In the genomic region with DNA sequence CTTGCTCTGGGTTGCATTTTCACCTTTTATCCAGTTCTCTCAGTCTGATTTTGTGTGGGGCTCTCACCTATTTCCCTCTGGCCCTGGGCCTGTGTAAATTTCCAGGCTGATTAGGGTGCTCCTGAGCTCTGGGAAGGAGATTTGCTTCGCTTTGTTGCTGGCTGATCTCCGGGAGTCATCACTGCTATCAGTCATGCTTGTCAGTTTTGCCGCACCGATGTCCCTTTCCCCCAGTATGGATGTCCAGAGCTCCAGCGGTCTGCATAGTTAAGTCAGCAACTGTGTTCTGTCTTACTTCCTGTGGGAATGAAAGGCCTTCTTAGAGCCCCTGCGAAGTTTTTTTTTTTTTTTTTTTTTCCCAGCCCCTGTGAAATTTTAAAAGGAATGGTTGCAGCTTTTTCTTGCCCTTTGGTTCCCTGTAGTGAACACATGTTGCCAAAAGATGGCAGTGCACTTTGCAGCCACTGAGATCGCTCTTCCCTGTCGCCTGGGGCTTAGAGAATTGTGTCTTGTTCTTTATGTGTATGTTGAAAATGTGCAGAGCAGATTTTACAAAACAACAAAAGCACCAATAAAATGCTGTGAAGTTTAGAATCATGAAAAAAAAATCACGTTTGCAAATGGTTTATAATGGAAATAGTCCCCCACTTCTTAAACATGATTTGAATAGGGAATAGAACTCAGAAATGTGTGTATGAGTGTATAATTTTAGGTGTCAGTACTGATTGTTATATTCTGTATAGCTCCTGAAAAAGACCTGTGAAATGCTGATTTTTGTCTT, we compare ENCODE assay signal across 8 cellular contexts.
DNase-seq lines count a peak whose midpoint lies in the region; ATAC-seq, FAIRE-seq and TF ChIP-seq lines count a peak whose summit lies in the region.

No MANE protein-coding gene starts in this region.

- H3K9me2 ChIP-seq in PC-9 (ENCODE audit: insufficient read depth), result no peaks in the 10 kb centered on the region

- no peak overlapping the region for H3K4ac ChIP-seq in H9 (ENCODE audit: low read depth, low read length)

- no peak overlapping the region for H4K8ac ChIP-seq in H9 (replicated peaks; ENCODE audit: insufficient read length, low read depth, low read length)

- H3K56ac ChIP-seq in H9 (ENCODE audit: insufficient read length, low read depth, low read length), result no peak overlapping the region

- H3K27me3 ChIP-seq in H9 (ENCODE audit: insufficient read depth, low read length) (no peaks in the 10 kb centered on the region), PC-9 (ENCODE audit: insufficient read depth, low read depth) (no peaks in the 10 kb centered on the region), endothelial cell of umbilical vein (ENCODE audit: control insufficient read depth in 2 of 2, insufficient read depth in 2 of 2, low read length in 2 of 2) (no peaks in the 10 kb centered on the region), mucosa of rectum (ENCODE audit: control insufficient read depth in 2 of 2, insufficient read depth in 2 of 2, low read length in 2 of 2) (no peaks in the 10 kb centered on the region)

- H2BK5ac ChIP-seq in H9 (ENCODE audit: insufficient read length, low read length), result no peak overlapping the region

- H4K20me1 ChIP-seq in H9 (ENCODE audit: control insufficient read depth, insufficient read depth, insufficient read length) (no peaks in the 10 kb centered on the region), PC-9 (ENCODE audit: insufficient read depth) (no peaks in the 10 kb centered on the region), endothelial cell of umbilical vein (replicated peaks; ENCODE audit: control insufficient read depth, extremely low read depth, insufficient read depth, low read length) (no peaks in the 10 kb centered on the region)

- H3K4me2 ChIP-seq in H9 (ENCODE audit: insufficient read depth, insufficient read length, low read length) (no peak overlapping the region), PC-9 (no peak overlapping the region), endothelial cell of umbilical vein (ENCODE audit: insufficient read depth, low read length) (no peak overlapping the region)

- no TSS peak for BruUV-seq in PC-9 (replicated peaks; lab: Mats Ljungman, UMichigan)
- BruUV-seq in endothelial cell of umbilical vein (replicated peaks; lab: Mats Ljungman, UMichigan), result no TSS peak

- H2BK15ac ChIP-seq in H9 (ENCODE audit: low read depth, low read length), result no peak overlapping the region

- H3K14ac ChIP-seq in H9 (ENCODE audit: insufficient read depth, low read length), result peak overlapping the region; percentile 29; the same call in 1 of the 2 replicates

- no peak overlapping the region for H3K23ac ChIP-seq in H9 (ENCODE audit: insufficient read length, low read depth, low read length)

- DNase-seq in DMS153 treated with DMSO at 0.1 percent for 48 hours (lab: John Stamatoyannopoulos, UW; ENCODE audit: unreplicated experiment), result peak; percentile 2
- DNase-seq in H9, result peak; percentile 36
- peak in 1 of 2 experiments; percentile 3 for DNase-seq in PC-9
- DNase-seq in endothelial cell of umbilical vein (ENCODE audit: low read depth, low spot score), result peak; percentile 13
- DNase-seq in T-helper 2 cell treated with Interferon-gamma antibody and Interleukin-4, amounts not matched to agents 5 μg/mL and 100 μg/mL, for 36 hours (ENCODE audit: low spot score), result no peak

- no peaks in the 10 kb centered on the region for H3F3A ChIP-seq in PC-9 (ENCODE audit: insufficient read depth, low read depth)

- H2BK12ac ChIP-seq in H9 (ENCODE audit: insufficient read length, low read depth, low read length), result no peak overlapping the region

- H3K4me1 ChIP-seq in H9 (ENCODE audit: insufficient read depth, low read length), result no peaks in the 10 kb centered on the region
- no peaks in the 10 kb centered on the region for H3K4me1 ChIP-seq in PC-9 (replicated peaks; ENCODE audit: insufficient read depth)
- no peaks in the 10 kb centered on the region for H3K4me1 ChIP-seq in endothelial cell of umbilical vein (ENCODE audit: control insufficient read depth, extremely low read depth, insufficient read depth, low read length)
- peaks cover 20 to 30% of the 10 kb centered on the region in 2 donors for H3K4me1 ChIP-seq in mucosa of rectum (ENCODE audit: control insufficient read depth in 2 of 2, insufficient read depth in 2 of 2, low read length in 2 of 2)

- H3K79me2 ChIP-seq in H9 (ENCODE audit: insufficient read depth, low read length), result no peaks in the 10 kb centered on the region
- H3K79me2 ChIP-seq in PC-9 (ENCODE audit: low read depth), result no peaks in the 10 kb centered on the region
- H3K79me2 ChIP-seq in endothelial cell of umbilical vein (ENCODE audit: control insufficient read depth, insufficient read depth, low read length), result no peaks in the 10 kb centered on the region

- H3K9me3 Mint-ChIP-seq in H9, result no peaks in the 10 kb centered on the region
- no peaks in the 10 kb centered on the region for H3K9me3 Mint-ChIP-seq in T-helper 2 cell treated with Interferon-gamma antibody and Interleukin-4, amounts not matched to agents 5 μg/mL and 100 μg/mL, for 36 hours

- H3K36me3 Mint-ChIP-seq in H9 (ENCODE audit: insufficient read depth in 1 of 3, low read depth in 3 of 3), result no peaks in the 10 kb centered on the region; a peak in 1 of 7 replicates
- H3K36me3 Mint-ChIP-seq in T-helper 2 cell treated with Interferon-gamma antibody and Interleukin-4, amounts not matched to agents 5 μg/mL and 100 μg/mL, for 36 hours (ENCODE audit: low read depth), result no peaks in the 10 kb centered on the region

- dilution Hi-C loops in endothelial cell of umbilical vein (cut with MboI; ENCODE audit: extremely low pct_ligation_motif_present, low sequenced_read_pairs), result no loop called here

- H2AFZ ChIP-seq in H9 (ENCODE audit: low read length) (no peak overlapping the region), PC-9 (no peak overlapping the region), endothelial cell of umbilical vein (ENCODE audit: low read depth, low read length) (no peak overlapping the region)

- no peaks in the 10 kb centered on the region for H3K9me3 ChIP-seq in H9 (ENCODE audit: control insufficient read depth, low read depth, low read length)
- no peaks in the 10 kb centered on the region for H3K9me3 ChIP-seq in PC-9 (ENCODE audit: insufficient read depth, low read depth)
- no peaks in the 10 kb centered on the region for H3K9me3 ChIP-seq in endothelial cell of umbilical vein (replicated peaks; ENCODE audit: control insufficient read depth, insufficient read depth, low read length)
- H3K9me3 ChIP-seq in mucosa of rectum (ENCODE audit: control insufficient read depth in 2 of 2, low read length in 2 of 2), result no peaks in the 10 kb centered on the region

- no peak overlapping the region for H4K91ac ChIP-seq in H9 (ENCODE audit: insufficient read length, low read depth, low read length)

- no peak overlapping the region for H3T11ph ChIP-seq in H9 (ENCODE audit: low read length)

- CTCF ChIA-PET in PC-9 (lab: Charles Lee) (interaction anchor here (0.6 to 1.0 kb wide), 4 partner anchors 25 to 576 kb away, joined by 3 to 9 read pairs (median 4); no protein-coding TSS in a partner anchor), endothelial cell of umbilical vein (lab: Charles Lee) (interaction anchor here (0.6 to 1.6 kb wide), 15 partner anchors 8 to 1057 kb away, joined by 3 to 7 read pairs (median 3); no protein-coding TSS in a partner anchor)

- no peaks in the 10 kb centered on the region for H3K27me3 Mint-ChIP-seq in H9 (ENCODE audit: low read depth)
- peaks cover 13% of the 10 kb centered on the region for H3K27me3 Mint-ChIP-seq in T-helper 2 cell treated with Interferon-gamma antibody and Interleukin-4, amounts not matched to agents 5 μg/mL and 100 μg/mL, for 36 hours (ENCODE audit: low read depth)

- no peak overlapping the region for H2AK5ac ChIP-seq in H9 (ENCODE audit: insufficient read length, low read length)

- no peak for TF ChIP-seq POLR2A in endothelial cell of umbilical vein (IDR thresholded peaks at IDR 0.05; ENCODE audit: low read depth, low read length)

- no peaks in the 10 kb centered on the region for H3K79me1 ChIP-seq in H9 (ENCODE audit: insufficient read depth, low read depth, low read length, poor library complexity, severe bottlenecking)

- H3K4me3 Mint-ChIP-seq in H9, result no peak overlapping the region
- no peak overlapping the region for H3K4me3 Mint-ChIP-seq in T-helper 2 cell treated with Interferon-gamma antibody and Interleukin-4, amounts not matched to agents 5 μg/mL and 100 μg/mL, for 36 hours

- H3K36me3 ChIP-seq in PC-9 (ENCODE audit: low read depth) (no peaks in the 10 kb centered on the region), endothelial cell of umbilical vein (ENCODE audit: control insufficient read depth in 2 of 2, extremely low read depth in 1 of 2, insufficient read depth in 2 of 2, low read length in 2 of 2) (no peaks in the 10 kb centered on the region), mucosa of rectum (ENCODE audit: control insufficient read depth in 2 of 2, insufficient read depth in 2 of 2, low read length in 2 of 2) (no peaks in the 10 kb centered on the region)

- H3K4me3 ChIP-seq in PC-9 (no peak overlapping the region), endothelial cell of umbilical vein (replicated peaks in 1 of 3; ENCODE audit: insufficient read depth in 1 of 3, low read depth in 1 of 3, low read length in 3 of 3) (no peak overlapping the region), mucosa of rectum (ENCODE audit: low read length in 2 of 2) (peak overlapping the region; percentile 22 to 33)

- no peaks in the 10 kb centered on the region for H3K9me1 ChIP-seq in endothelial cell of umbilical vein (replicated peaks; ENCODE audit: control insufficient read depth, extremely low read depth, insufficient read depth, low read length)

- H2BK120ac ChIP-seq in H9 (ENCODE audit: low read depth, low read length, poor library complexity, severe bottlenecking), result no peak overlapping the region

- H3K9ac ChIP-seq in H9 (ENCODE audit: extremely low read depth, insufficient read length, low read length) (no peak overlapping the region), endothelial cell of umbilical vein (replicated peaks; ENCODE audit: extremely low read depth, insufficient read depth, low read length) (no peak overlapping the region), mucosa of rectum (ENCODE audit: low read depth in 1 of 2, low read length in 2 of 2) (peak overlapping the region in 1 of 2 donors; percentile 27)

- intact Hi-C loops in PC-9 (cut with micrococcal nuclease; ENCODE audit: unreplicated experiment) (loop anchor here (1.0 kb wide), 1 partner anchor 481 kb away; no protein-coding TSS in a partner anchor), endothelial cell of umbilical vein (cut with micrococcal nuclease) (loop anchor here (1.0 to 5.0 kb wide), 2 partner anchors 323 to 484 kb away; no protein-coding TSS in a partner anchor)

- POLR2A ChIA-PET in PC-9 (lab: Charles Lee; ENCODE audit: unreplicated experiment) (no interaction called here), endothelial cell of umbilical vein (lab: Charles Lee) (no interaction called here)

- H3K27ac ChIP-seq in H9 (ENCODE audit: insufficient read length, low read depth, low read length) (no peak overlapping the region), PC-9 (no peak overlapping the region), endothelial cell of umbilical vein (ENCODE audit: insufficient read depth, low read depth, low read length) (no peak overlapping the region), mucosa of rectum (ENCODE audit: low read depth in 2 of 2, low read length in 2 of 2) (peak overlapping the region; percentile 27 to 32)

- no CpG with 5 or more reads among the region's 9 CpGs for WGBS in H9 (ENCODE audit: extremely low coverage, insufficient read length, low lambda C conversion rate)

- peaks cover 21 to 24% of the 10 kb centered on the region in 2 experiments for H3K4me1 Mint-ChIP-seq in H9
- no peaks in the 10 kb centered on the region for H3K4me1 Mint-ChIP-seq in T-helper 2 cell treated with Interferon-gamma antibody and Interleukin-4, amounts not matched to agents 5 μg/mL and 100 μg/mL, for 36 hours (ENCODE audit: low read depth)

- H4K5ac ChIP-seq in H9 (ENCODE audit: insufficient read length, low read depth, low read length), result no peak overlapping the region

- peak; percentile 8 for FAIRE-seq in endothelial cell of umbilical vein (lab: Jason Lieb, UNC)

- peak; percentile 74 for TF ChIP-seq CTCF in H9 (conservative IDR thresholded peaks at IDR 0.05)
- TF ChIP-seq CTCF in PC-9 (conservative IDR thresholded peaks at IDR 0.05), result peak; percentile 64
- peak; percentile 17 to 56 for TF ChIP-seq CTCF in endothelial cell of umbilical vein (IDR thresholded peaks at IDR 0.05; ENCODE audit: extremely low read depth in 1 of 2, insufficient read depth in 1 of 2, low read depth in 1 of 2, low read length in 2 of 2)

- H3K23me2 ChIP-seq in H9 (ENCODE audit: insufficient read length, low read depth, low read length, poor library complexity, severe bottlenecking), result no peaks in the 10 kb centered on the region

- H3K27ac Mint-ChIP-seq in H9, result no peak overlapping the region; a peak in 1 of 7 replicates
- no peak overlapping the region for H3K27ac Mint-ChIP-seq in T-helper 2 cell treated with Interferon-gamma antibody and Interleukin-4, amounts not matched to agents 5 μg/mL and 100 μg/mL, for 36 hours

- no peak overlapping the region for H3K18ac ChIP-seq in H9 (ENCODE audit: insufficient read length, low read depth, low read length)

- no peak for ATAC-seq in HG03025 (IDR thresholded peaks at IDR 0.05; ENCODE audit: low FRiP score, unreplicated experiment)
- no peak for ATAC-seq in HG03045 (IDR thresholded peaks at IDR 0.05; ENCODE audit: unreplicated experiment)

- no peak overlapping the region for H2BK20ac ChIP-seq in H9 (ENCODE audit: low read depth, low read length, poor library complexity, severe bottlenecking)

Comparison
In these comparisons a context has a peak if more than half of its experiments do, and no peak if none do; other contexts are left out.
1. H3K27ac ChIP-seq: peak in mucosa of rectum (2 of 2); none in H9 (single experiment), PC-9 (single experiment) and endothelial cell of umbilical vein (single experiment).
2. H3K4me3 ChIP-seq: peak in mucosa of rectum (2 of 2); none in PC-9 (single experiment) and endothelial cell of umbilical vein (0 of 3).
3. Peak in every context shown above with its lines, with median percentiles within 50 percentile points of each other: CTCF ChIP-seq.